ENCODE assay signal across 1 cellular context in genomic region chr2:236177604-236177966, GRCh38.
TF ChIP-seq lines count a peak whose summit lies in the region.

No MANE protein-coding gene starts in this region.

TF ChIP-seq in SK-N-SH, 30 proteins besides CTCF, POLR2A, EP300 and RAD21 (continued from another document):
- TF ChIP-seq SMC3 (IDR thresholded peaks at IDR 0.05; ENCODE audit: low read depth, low read length) = no peak
- no peak for TF ChIP-seq RXRA (IDR thresholded peaks at IDR 0.05; ENCODE audit: borderline replicate concordance, low read depth)
- TF ChIP-seq ZBTB33 (IDR thresholded peaks at IDR 0.05; ENCODE audit: borderline replicate concordance, low read depth) = no peak
